In the genomic region with DNA sequence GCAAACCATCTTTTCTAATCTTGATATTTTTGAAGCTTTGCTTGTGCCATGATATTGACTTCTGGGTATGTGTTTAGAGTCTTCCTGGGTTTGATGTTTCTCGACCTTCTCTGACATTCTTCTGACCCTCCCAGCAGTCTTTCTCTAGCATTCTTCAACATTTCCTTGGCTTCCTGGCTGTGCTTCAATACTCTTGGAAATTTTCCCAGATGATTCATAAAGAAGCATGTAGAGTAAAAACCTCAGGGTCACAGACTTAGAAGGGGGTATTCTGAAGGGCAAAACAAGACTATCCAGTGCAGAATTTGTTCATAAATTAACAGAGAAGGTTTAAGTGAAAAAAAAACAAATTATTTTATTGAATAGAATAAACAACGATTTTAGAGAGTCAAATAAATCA, we compare ENCODE assay signal across 9 cellular contexts.
A peak's percentile ranks its signal among the peaks of the same experiment; 100 is the strongest.
DNase-seq lines count a peak whose midpoint lies in the region; ATAC-seq, FAIRE-seq and TF ChIP-seq lines count a peak whose summit lies in the region.
"Had no signal": no experiment of that assay in that cellular context is flagged by ENCODE, and none has a peak within 500 bp of the region (broad histone marks: within the 10 kb centered on the region; RNA-seq: fewer than 3 reads in every experiment).

No MANE protein-coding gene starts in this region.

- in situ Hi-C loops in astrocyte of the cerebellum (cut with HindIII; ENCODE audit: low sequenced_read_pairs), result no loop called here

- no peak for ATAC-seq in heart right ventricle

- FAIRE-seq in HTR-8/SVneo (lab: Jason Lieb, UNC), result no peak

- 42 to 51% methylated on average over 2 of the region's 2 CpGs for WGBS in heart right ventricle, 2 donors

- no peak overlapping the region for H3K4me3 ChIP-seq in astrocyte of the cerebellum (ENCODE audit: low read depth, low read length)
- no peak overlapping the region for H3K4me3 ChIP-seq in heart right ventricle

- intact Hi-C loops in heart right ventricle (cut with DNase I), result no loop called here

- DNase-seq in HTR-8/SVneo (ENCODE audit: insufficient read length, low spot score) (peak; percentile 15), astrocyte of the cerebellum (ENCODE audit: low read depth) (peak; percentile 93), foreskin melanocyte (peak; percentile 27), smooth muscle cell of the brain vasculature (ENCODE audit: low read depth, low spot score) (peak; percentile 93), germinal center (ENCODE audit: low spot score) (no peak), heart right ventricle (no peak)
- DNase-seq in activated effector memory CD4-positive, alpha-beta T cell treated with anti-CD3 and anti-CD28 coated beads, Interleukin-2, amount 50 U/mL, for 16 hours, result no peak
- DNase-seq: activated CD4-positive, alpha-beta T cell treated with anti-CD3 and anti-CD28 coated beads, Interleukin-2, amount 10 ng/mL, durations not matched to agents 7 days and 5 days; CD8-positive, alpha-beta memory T cell had no signal

- no peak overlapping the region for H3K27ac ChIP-seq in heart right ventricle

- no peaks in the 10 kb centered on the region for H3K27me3 ChIP-seq in heart right ventricle

- no peaks in the 10 kb centered on the region for H3K36me3 ChIP-seq in heart right ventricle

- no peak for TF ChIP-seq CTCF in astrocyte of the cerebellum (IDR thresholded peaks at IDR 0.05; ENCODE audit: low read depth, low read length, missing control alignments)
- TF ChIP-seq CTCF in heart right ventricle (IDR thresholded peaks at IDR 0.05), result no peak

- no peaks in the 10 kb centered on the region for H3K4me1 ChIP-seq in heart right ventricle

- peaks cover 0 to 22% (median 0%) of the 10 kb centered on the region in 11 donors for H3K9me3 ChIP-seq in heart right ventricle

Comparison
In these comparisons a context has a peak if more than half of its experiments do, and no peak if none do; other contexts are left out.
1. DNase-seq: peak in HTR-8/SVneo (single experiment), astrocyte of the cerebellum (single experiment), foreskin melanocyte (single experiment) and smooth muscle cell of the brain vasculature (single experiment); none in activated effector memory CD4-positive, alpha-beta T cell treated with anti-CD3 and anti-CD28 coated beads, Interleukin-2, amount 50 U/mL, for 16 hours (single experiment), germinal center (single experiment) and heart right ventricle (0 of 2).